9 cellular contexts compared by ENCODE assay signal in genomic region chr10:43421519-43421918, GRCh38. TPM values are rescaled to one million over a fixed set of nuclear protein-coding genes. Genes with fewer than 3 reads are reported as not detected.
DNase-seq lines count a peak whose midpoint lies in the region; ATAC-seq and TF ChIP-seq lines count a peak whose summit lies in the region.
"Had no signal": no experiment of that assay in that cellular context is flagged by ENCODE, and none has a peak within 500 bp of the region (broad histone marks: within the 10 kb centered on the region; RNA-seq: fewer than 3 reads in every experiment).

No MANE protein-coding gene starts in this region.

- H3K9me3 ChIP-seq in lower lobe of right lung (no peaks in the 10 kb centered on the region), tibial nerve (no peaks in the 10 kb centered on the region)

- no peak for DNase-seq in activated naive CD4-positive, alpha-beta T cell treated with anti-CD3 and anti-CD28 coated beads, Interleukin-2, amount 10 ng/mL, durations not matched to agents 7 days and 5 days
- DNase-seq in activated naive CD4-positive, alpha-beta T cell (lab: John Stamatoyannopoulos, UW): no peak
- DNase-seq in lower lobe of right lung (no peak), tibial nerve (ENCODE audit: low spot score in 2 of 2) (no peak)
- DNase-seq: NCI-H1417 treated with DMSO at 0.1 percent for 48 hours had no signal

- TF ChIP-seq EP300 in tibial nerve (IDR thresholded peaks at IDR 0.05): no peak

- H3K4me1 ChIP-seq in lower lobe of right lung (peaks cover 17% of the 10 kb centered on the region), tibial nerve (peaks cover 0 to 27% (median 7%) of the 10 kb centered on the region in 4 donors)

- no peaks in the 10 kb centered on the region for H3K9me3 Mint-ChIP-seq in activated naive CD4-positive, alpha-beta T cell treated with anti-CD3 and anti-CD28 coated beads, Interleukin-2, amount 10 ng/mL, durations not matched to agents 7 days and 5 days
- H3K9me3 Mint-ChIP-seq in activated naive CD8-positive, alpha-beta T cell (ENCODE audit: low read depth): no peaks in the 10 kb centered on the region

- H3K4me3 ChIP-seq in lower lobe of right lung (peak overlapping the region; percentile 67), tibial nerve (peak overlapping the region in 2 of 4 donors; percentile 53 to 70)

- H3K4me3 Mint-ChIP-seq in activated naive CD4-positive, alpha-beta T cell treated with anti-CD3 and anti-CD28 coated beads, Interleukin-2, amount 10 ng/mL, durations not matched to agents 7 days and 5 days: peak overlapping the region; percentile 68
- peak overlapping the region; percentile 62 for H3K4me3 Mint-ChIP-seq in activated naive CD8-positive, alpha-beta T cell

- intact Hi-C loops in lower lobe of right lung (cut with DNase I): no loop called here

- peak overlapping the region; percentile 99 for H3K27ac Mint-ChIP-seq in activated naive CD4-positive, alpha-beta T cell treated with anti-CD3 and anti-CD28 coated beads, Interleukin-2, amount 10 ng/mL, durations not matched to agents 7 days and 5 days
- peak overlapping the region; percentile 68 for H3K27ac Mint-ChIP-seq in activated naive CD8-positive, alpha-beta T cell

- H3K27ac ChIP-seq in lower lobe of right lung: peak overlapping the region; percentile 99
- peak overlapping the region; percentile 95 to 98 (median 98) for H3K27ac ChIP-seq in tibial nerve

- TF ChIP-seq POLR2A in tibial nerve (IDR thresholded peaks at IDR 0.05): no peak

- H3K27me3 Mint-ChIP-seq in activated naive CD4-positive, alpha-beta T cell treated with anti-CD3 and anti-CD28 coated beads, Interleukin-2, amount 10 ng/mL, durations not matched to agents 7 days and 5 days: peaks cover 4% of the 10 kb centered on the region
- no peaks in the 10 kb centered on the region for H3K27me3 Mint-ChIP-seq in activated naive CD8-positive, alpha-beta T cell

- no peaks in the 10 kb centered on the region for H3K36me3 Mint-ChIP-seq in activated naive CD4-positive, alpha-beta T cell treated with anti-CD3 and anti-CD28 coated beads, Interleukin-2, amount 10 ng/mL, durations not matched to agents 7 days and 5 days
- no peaks in the 10 kb centered on the region for H3K36me3 Mint-ChIP-seq in activated naive CD8-positive, alpha-beta T cell

- CTCF ChIA-PET in activated naive CD4-positive, alpha-beta T cell treated with anti-CD3 and anti-CD28 coated beads, Interleukin-2, amount 10 ng/mL, durations not matched to agents 7 days and 5 days (lab: Charles Lee): interaction anchor here (0.7 kb wide), 1 partner anchor 11 kb away, joined by 6 read pairs; no protein-coding TSS in a partner anchor

- H3K27me3 ChIP-seq in lower lobe of right lung (ENCODE audit: low read depth) (no peaks in the 10 kb centered on the region), tibial nerve (no peaks in the 10 kb centered on the region)

- peaks cover 65% of the 10 kb centered on the region for H3K4me1 Mint-ChIP-seq in activated naive CD4-positive, alpha-beta T cell treated with anti-CD3 and anti-CD28 coated beads, Interleukin-2, amount 10 ng/mL, durations not matched to agents 7 days and 5 days
- peaks cover 45% of the 10 kb centered on the region for H3K4me1 Mint-ChIP-seq in activated naive CD8-positive, alpha-beta T cell (ENCODE audit: low read depth)

- H3K36me3 ChIP-seq in lower lobe of right lung (no peaks in the 10 kb centered on the region), tibial nerve (no peaks in the 10 kb centered on the region)

- TF ChIP-seq CTCF in lower lobe of right lung (IDR thresholded peaks at IDR 0.05) (no peak), tibial nerve (IDR thresholded peaks at IDR 0.05) (no peak)

- ATAC-seq in lower lobe of right lung (no peak), GM18858 (IDR thresholded peaks at IDR 0.05; ENCODE audit: unreplicated experiment) (no peak), HG03469 (IDR thresholded peaks at IDR 0.05; ENCODE audit: unreplicated experiment) (no peak), GM21515 (IDR thresholded peaks at IDR 0.05; ENCODE audit: unreplicated experiment) (no peak)

- whole genome bisulfite sequencing in tibial nerve, 2 donors: 77 to 78% methylated on average over 6 of the region's 6 CpGs

RNA-seq across cellular contexts. Expression of gene HNRNPF, which starts 12.5 kb away (rescaled TPM):
- 173 TPM for total RNA-seq in lower lobe of right lung
- 100 to 1,000 TPM; 112 to 136 (median 134) TPM for total RNA-seq in tibial nerve

RNA-seq across cellular contexts. Expression of gene ZNF487, which starts 15.4 kb away (rescaled TPM):
- 5.0 TPM for total RNA-seq in lower lobe of right lung
- total RNA-seq in tibial nerve: 10 to 100 TPM in 3 of 4 donors, 1 to 10 TPM in 1; 7.3 to 23.7 (median 18.3) TPM

RNA-seq across cellular contexts. Expression of gene FXYD4, which starts 50.1 kb away (rescaled TPM):
- not detected for total RNA-seq in lower lobe of right lung
- total RNA-seq in tibial nerve: not detected
